In the genomic region with DNA sequence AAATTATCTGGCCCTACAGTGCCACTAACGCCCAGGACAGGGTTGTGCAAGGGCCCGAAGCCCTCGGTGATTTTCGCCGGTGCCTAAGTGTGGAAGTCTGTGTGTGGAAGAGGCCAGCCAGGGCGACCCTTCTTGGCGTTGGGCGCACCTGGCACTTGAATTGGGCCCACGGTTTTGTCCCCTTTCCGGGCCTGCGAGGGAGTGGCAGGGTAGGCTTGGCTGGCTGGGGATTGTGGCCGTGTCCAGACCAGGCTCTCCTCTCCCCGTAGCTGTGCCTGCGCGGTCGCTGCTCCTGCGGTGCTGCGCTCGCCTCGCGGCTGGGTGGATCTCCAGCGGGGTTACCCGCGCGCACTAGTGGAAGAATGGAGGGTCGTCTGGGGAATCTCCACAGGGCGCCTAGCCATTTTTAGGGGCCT, we compare ENCODE assay signal across 12 cellular contexts. TPM values are rescaled to one million over a fixed set of nuclear protein-coding genes. Genes with fewer than 3 reads are reported as not detected.
A peak's percentile ranks its signal among the peaks of the same experiment; 100 is the strongest.
DNase-seq lines count a peak whose midpoint lies in the region; ATAC-seq and TF ChIP-seq lines count a peak whose summit lies in the region.
"Had no signal": no experiment of that assay in that cellular context is flagged by ENCODE, and none has a peak within 500 bp of the region (broad histone marks: within the 10 kb centered on the region; RNA-seq: fewer than 3 reads in every experiment).

No MANE protein-coding gene starts in this region.

- no peaks in the 10 kb centered on the region for H3F3A ChIP-seq in smooth muscle cell (ENCODE audit: low read depth)

- no peaks in the 10 kb centered on the region for H3K79me1 ChIP-seq in IMR-90 (ENCODE audit: low read depth in 1 of 2, low read length in 2 of 2)

- intact Hi-C loops in IMR-90 (cut with micrococcal nuclease) = no loop called here
- intact Hi-C loops in lower lobe of right lung (cut with DNase I) = no loop called here

- H3K4me2 ChIP-seq in IMR-90 (ENCODE audit: low read depth, low read length) (peak overlapping the region; percentile 22; the same call in 1 of the 2 replicates), smooth muscle cell (peak overlapping the region; percentile 84)

- no peak overlapping the region for H4K91ac ChIP-seq in IMR-90 (ENCODE audit: insufficient read depth, low read depth, low read length)

- no peak overlapping the region for H3K4me3 ChIP-seq in IMR-90 (ENCODE audit: insufficient read depth, low read depth, low read length)
- H3K4me3 ChIP-seq in lower lobe of right lung = peak overlapping the region; percentile 39
- H3K4me3 ChIP-seq in smooth muscle cell = peak overlapping the region; percentile 37

- no peaks in the 10 kb centered on the region for H3K36me3 ChIP-seq in IMR-90 (ENCODE audit: control insufficient read depth, insufficient read depth, low read length)
- H3K36me3 ChIP-seq in lower lobe of right lung = no peaks in the 10 kb centered on the region
- H3K36me3 ChIP-seq in smooth muscle cell (ENCODE audit: low read depth) = no peaks in the 10 kb centered on the region

- H3K4me3 Mint-ChIP-seq in endothelial cell (ENCODE audit: unreplicated experiment) = no peak overlapping the region

- no peak overlapping the region for H3K23ac ChIP-seq in IMR-90 (ENCODE audit: low read depth, low read length)

- no peaks in the 10 kb centered on the region for H3K79me2 ChIP-seq in smooth muscle cell (ENCODE audit: low read depth)

- H3K9me3 ChIP-seq in IMR-90 (ENCODE audit: control insufficient read depth, insufficient read depth, low read length) (peaks cover 6% of the 10 kb centered on the region; the same call in 1 of the 2 replicates), lower lobe of right lung (no peaks in the 10 kb centered on the region), smooth muscle cell (replicated peaks; ENCODE audit: low read depth) (no peaks in the 10 kb centered on the region)
- H3K9me3 ChIP-seq: Caco-2 had no signal

- no peak overlapping the region for H2BK20ac ChIP-seq in IMR-90 (ENCODE audit: low read depth, low read length)

- H3K27me3 Mint-ChIP-seq in endothelial cell (ENCODE audit: unreplicated experiment) = peaks cover 23% of the 10 kb centered on the region

- no peak for TF ChIP-seq POLR2A in IMR-90 (IDR thresholded peaks at IDR 0.05; ENCODE audit: low read depth, low read length)

- in situ Hi-C loops in IMR-90 (cut with MboI; ENCODE audit: low sequenced_read_pairs) = no loop called here

- ATAC-seq in IMR-90 (ENCODE audit: low read depth) = no peak
- ATAC-seq in lower lobe of right lung = peak in 1 of 2 donors; percentile 56
- ATAC-seq in HG02759 (IDR thresholded peaks at IDR 0.05; ENCODE audit: unreplicated experiment) = no peak
- no peak for ATAC-seq in GM21619 (IDR thresholded peaks at IDR 0.05; ENCODE audit: unreplicated experiment)

- no peak overlapping the region for H3K27ac Mint-ChIP-seq in endothelial cell (ENCODE audit: unreplicated experiment)

- H3K9me1 ChIP-seq in IMR-90 (ENCODE audit: insufficient read depth, low read length) = no peaks in the 10 kb centered on the region

- H3K27me3 ChIP-seq in IMR-90 (ENCODE audit: control insufficient read depth, insufficient read depth, low read length) = peaks cover 66% of the 10 kb centered on the region
- peaks cover 90% of the 10 kb centered on the region for H3K27me3 ChIP-seq in lower lobe of right lung (ENCODE audit: low read depth)
- H3K27me3 ChIP-seq in smooth muscle cell (ENCODE audit: low read depth) = peaks cover 99% of the 10 kb centered on the region

- peaks cover 15% of the 10 kb centered on the region for H3K4me1 Mint-ChIP-seq in endothelial cell (ENCODE audit: unreplicated experiment)

- TF ChIP-seq RAD21 in IMR-90 (IDR thresholded peaks at IDR 0.05; ENCODE audit: low read length) = no peak

- dilution Hi-C loops in IMR-90 (cut with HindIII; ENCODE audit: low sequenced_read_pairs, unreplicated experiment) = no loop called here

- H2AK5ac ChIP-seq in IMR-90 (ENCODE audit: low read depth, low read length) = no peak overlapping the region

- 23% methylated on average over 4 of the region's 27 CpGs; no CpG with 5 or more reads in 1 of the 2 experiments for WGBS in IMR-90 (ENCODE audit: extremely low coverage in 2 of 2, insufficient read length in 1 of 2), 2 experiments
- 21% methylated on average over 27 of the region's 27 CpGs for WGBS in smooth muscle cell (ENCODE audit: low lambda C conversion rate)

- H3K9ac ChIP-seq in IMR-90 (ENCODE audit: low read depth, low read length) = no peak overlapping the region
- H3K9ac ChIP-seq in smooth muscle cell (ENCODE audit: low read depth) = no peak overlapping the region

- H3K4me1 ChIP-seq in IMR-90 (ENCODE audit: control insufficient read depth, insufficient read depth, low read length) = no peaks in the 10 kb centered on the region
- H3K4me1 ChIP-seq in lower lobe of right lung = peaks cover 24% of the 10 kb centered on the region
- H3K4me1 ChIP-seq in smooth muscle cell (ENCODE audit: low read depth) = peaks cover 15% of the 10 kb centered on the region
- H3K4me1 ChIP-seq: Caco-2 had no signal

- H3K4ac ChIP-seq in IMR-90 (ENCODE audit: low read depth, low read length) = no peak overlapping the region

- H2AFZ ChIP-seq in IMR-90 (replicated peaks; ENCODE audit: low read length, poor library complexity) (no peak overlapping the region), smooth muscle cell (ENCODE audit: low read depth) (peak overlapping the region; percentile 50)

- H3K9me3 Mint-ChIP-seq in endothelial cell (ENCODE audit: unreplicated experiment) = no peaks in the 10 kb centered on the region

- BruUV-seq in IMR-90 (replicated peaks; lab: Mats Ljungman, UMichigan) = no TSS peak

- H2BK120ac ChIP-seq in IMR-90 (ENCODE audit: low read depth, low read length) = no peak overlapping the region

- DNase-seq in IMR-90 (no peak), endothelial cell (ENCODE audit: low spot score) (peak; percentile 12), lower lobe of right lung (no peak), smooth muscle cell (lab: John Stamatoyannopoulos, UW; ENCODE audit: unreplicated experiment) (no peak), NCI-H146 treated with DMSO at 0.1 percent for 48 hours (lab: John Stamatoyannopoulos, UW; ENCODE audit: unreplicated experiment) (no peak), NCI-H1694 (lab: John Stamatoyannopoulos, UW) (no peak)
- DNase-seq: amniotic stem cell, Caco-2 had no signal

- H3K14ac ChIP-seq in IMR-90 (replicated peaks; ENCODE audit: low read depth, low read length) = no peak overlapping the region

- POLR2A ChIA-PET in IMR-90 (lab: Charles Lee; ENCODE audit: unreplicated experiment) = no interaction called here

- H3K27ac ChIP-seq in IMR-90 (ENCODE audit: insufficient read depth, low read length) = no peak overlapping the region
- no peak overlapping the region for H3K27ac ChIP-seq in lower lobe of right lung
- H3K27ac ChIP-seq in smooth muscle cell (ENCODE audit: low read depth) = no peak overlapping the region
- H3K27ac ChIP-seq: epithelial cell of prostate had no signal

- no peaks in the 10 kb centered on the region for H3K36me3 Mint-ChIP-seq in endothelial cell (ENCODE audit: low read depth, unreplicated experiment)

- H2BK15ac ChIP-seq in IMR-90 (ENCODE audit: low read depth, low read length) = no peak overlapping the region

- H2AK9ac ChIP-seq in IMR-90 (replicated peaks; ENCODE audit: low read depth, low read length, poor library complexity) = no peak overlapping the region

- TF ChIP-seq CTCF in IMR-90 (conservative IDR thresholded peaks at IDR 0.05; ENCODE audit: low read depth, low read length) (no peak), endothelial cell (IDR thresholded peaks at IDR 0.05; ENCODE audit: unreplicated experiment) (no peak), lower lobe of right lung (IDR thresholded peaks at IDR 0.05) (no peak), smooth muscle cell (IDR thresholded peaks at IDR 0.05; ENCODE audit: borderline replicate concordance, insufficient read depth, poor library complexity, severe bottlenecking) (no peak)

- H4K8ac ChIP-seq in IMR-90 (ENCODE audit: low read depth in 2 of 2, low read length in 2 of 2) = no peak overlapping the region

- H4K20me1 ChIP-seq in IMR-90 (ENCODE audit: insufficient read depth, low read length) = no peaks in the 10 kb centered on the region
- no peaks in the 10 kb centered on the region for H4K20me1 ChIP-seq in smooth muscle cell (ENCODE audit: low read depth)

- CTCF ChIA-PET in IMR-90 (lab: Yijun Ruan, JAX) = no interaction called here

- no peak overlapping the region for H2BK5ac ChIP-seq in IMR-90 (ENCODE audit: low read depth, low read length, poor library complexity, severe bottlenecking)

- no peak overlapping the region for H4K5ac ChIP-seq in IMR-90 (ENCODE audit: low read depth, low read length)

- H3K18ac ChIP-seq in IMR-90 (ENCODE audit: low read depth, low read length) = no peak overlapping the region

- no peak overlapping the region for H3K56ac ChIP-seq in IMR-90 (ENCODE audit: extremely low read depth, insufficient read depth, low read length)

RNA-seq across cellular contexts. Expression of gene EVX2, which starts 16.2 kb away (rescaled TPM):
- total RNA-seq in IMR-90 (2012; rRNA removed) (not detected in 2 replicates), endothelial cell (ENCODE audit: unreplicated experiment) (not detected), lower lobe of right lung (not detected), smooth muscle cell (0.04 TPM in 1 of 2 replicates, not detected in the other)
- polyA plus RNA-seq in IMR-90 (2012; rRNA removed) (not detected in 2 replicates), smooth muscle cell (not detected in 2 replicates)
- not detected in 2 replicates for polyA plus RNA-seq in IMR-90 (2012; cell fraction: cytosol; rRNA removed)
- polyA plus RNA-seq in IMR-90 (2012; cell fraction: nucleus; rRNA removed; ENCODE audit: low replicate concordance) = not detected in 2 replicates
- total RNA-seq: Caco-2, pulmonary artery endothelial cell had no signal

RNA-seq across cellular contexts. Expression of gene HOXD13, which starts 24.9 kb away (rescaled TPM):
- total RNA-seq in IMR-90 (2012; rRNA removed) (not detected in 2 replicates), endothelial cell (ENCODE audit: unreplicated experiment) (not detected), lower lobe of right lung (not detected), smooth muscle cell (0.31 and 1.9 TPM in 2 replicates)
- polyA plus RNA-seq in IMR-90 (2012; rRNA removed) (not detected in 2 replicates), smooth muscle cell (0.45 and 1.9 TPM in 2 replicates)
- not detected in 2 replicates for polyA plus RNA-seq in IMR-90 (2012; cell fraction: cytosol; rRNA removed)
- polyA plus RNA-seq in IMR-90 (2012; cell fraction: nucleus; rRNA removed; ENCODE audit: low replicate concordance) = not detected in 2 replicates
- total RNA-seq: Caco-2, pulmonary artery endothelial cell had no signal

RNA-seq across cellular contexts. Expression of gene HOXD12, which starts 32.0 kb away (rescaled TPM):
- total RNA-seq in IMR-90 (2012; rRNA removed) (not detected in 2 replicates), endothelial cell (ENCODE audit: unreplicated experiment) (not detected), lower lobe of right lung (not detected), smooth muscle cell (0.54 TPM in 1 of 2 replicates, not detected in the other)
- polyA plus RNA-seq in IMR-90 (2012; rRNA removed) (not detected in 2 replicates), smooth muscle cell (not detected in 2 replicates)
- polyA plus RNA-seq in IMR-90 (2012; cell fraction: cytosol; rRNA removed) = not detected in 2 replicates
- not detected in 2 replicates for polyA plus RNA-seq in IMR-90 (2012; cell fraction: nucleus; rRNA removed; ENCODE audit: low replicate concordance)
- total RNA-seq: Caco-2, pulmonary artery endothelial cell had no signal

RNA-seq across cellular contexts. Expression of gene HOXD11, which starts 39.5 kb away (rescaled TPM):
- total RNA-seq in IMR-90 (2012; rRNA removed) = not detected in 2 replicates
- polyA plus RNA-seq in IMR-90 (2012; rRNA removed) = not detected in 2 replicates
- polyA plus RNA-seq in IMR-90 (2012; cell fraction: cytosol; rRNA removed) = not detected in 2 replicates
- polyA plus RNA-seq in IMR-90 (2012; cell fraction: nucleus; rRNA removed; ENCODE audit: low replicate concordance) = not detected in 2 replicates
- total RNA-seq in endothelial cell (ENCODE audit: unreplicated experiment) = not detected
- total RNA-seq in lower lobe of right lung = not detected
- total RNA-seq in smooth muscle cell = 4.4 and 9.8 TPM in 2 replicates
- polyA plus RNA-seq in smooth muscle cell = 7.9 and 9.0 TPM in 2 replicates
- total RNA-seq: Caco-2, pulmonary artery endothelial cell had no signal

RNA-seq across cellular contexts. Expression of gene HOXD10, which starts 49.0 kb away (rescaled TPM):
- total RNA-seq in IMR-90 (2012; rRNA removed) (not detected in 2 replicates), endothelial cell (ENCODE audit: unreplicated experiment) (not detected), lower lobe of right lung (not detected), smooth muscle cell (6.7 and 9.9 TPM in 2 replicates)
- polyA plus RNA-seq in IMR-90 (2012; rRNA removed) (not detected in 2 replicates), smooth muscle cell (10.6 and 11.4 TPM in 2 replicates)
- polyA plus RNA-seq in IMR-90 (2012; cell fraction: cytosol; rRNA removed) = not detected in 2 replicates
- polyA plus RNA-seq in IMR-90 (2012; cell fraction: nucleus; rRNA removed; ENCODE audit: low replicate concordance) = not detected in 2 replicates
- total RNA-seq: Caco-2, pulmonary artery endothelial cell had no signal
